1 cellular context compared by ENCODE assay signal in genomic region chr14:54488646-54489317, GRCh38.
TF ChIP-seq lines count a peak whose summit lies in the region.

TSS of gene GMFB (minus strand) at chr14:54488980. CDS start at chr14:54488927, 53 bp downstream.

TF ChIP-seq in HepG2, 621 proteins besides CTCF, POLR2A, EP300 and RAD21 (continued from another document):
- TF ChIP-seq, protein P1, sequence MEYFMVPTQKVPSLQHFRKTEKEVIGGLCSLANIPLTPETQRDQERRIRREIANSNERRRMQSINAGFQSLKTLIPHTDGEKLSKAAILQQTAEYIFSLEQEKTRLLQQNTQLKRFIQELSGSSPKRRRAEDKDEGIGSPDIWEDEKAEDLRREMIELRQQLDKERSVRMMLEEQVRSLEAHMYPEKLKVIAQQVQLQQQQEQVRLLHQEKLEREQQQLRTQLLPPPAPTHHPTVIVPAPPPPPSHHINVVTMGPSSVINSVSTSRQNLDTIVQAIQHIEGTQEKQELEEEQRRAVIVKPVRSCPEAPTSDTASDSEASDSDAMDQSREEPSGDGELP (IDR thresholded peaks at IDR 0.05; ENCODE audit: borderline replicate concordance, low read depth): peak; percentile 70; the same call in 1 of the 2 replicates
- TF ChIP-seq RFX1 (IDR thresholded peaks at IDR 0.05) (no peak), ZNF768 (CRISPR knock-in tag; IDR thresholded peaks at IDR 0.05) (no peak; the same call in 1 of the 2 replicates), PATZ1 (CRISPR knock-in tag; IDR thresholded peaks at IDR 0.05) (peak; percentile 80), ZNF773 (CRISPR knock-in tag; IDR thresholded peaks at IDR 0.05; ENCODE audit: borderline replicate concordance) (no peak), MTF2 (CRISPR knock-in tag; IDR thresholded peaks at IDR 0.05; ENCODE audit: borderline replicate concordance) (0 out of 2 replicates have a peak, but pooled peaks have one; percentile 55), MLXIP (CRISPR knock-in tag; IDR thresholded peaks at IDR 0.05; ENCODE audit: borderline replicate concordance) (no peak), CC2D1A (CRISPR knock-in tag; IDR thresholded peaks at IDR 0.05) (no peak), ZNF737 (CRISPR knock-in tag; IDR thresholded peaks at IDR 0.05; ENCODE audit: borderline replicate concordance) (no peak), ZNF547 (CRISPR knock-in tag; IDR thresholded peaks at IDR 0.05) (no peak), MEF2D (CRISPR knock-in tag; IDR thresholded peaks at IDR 0.05) (no peak), TCF12 (IDR thresholded peaks at IDR 0.05) (no peak), TCF12 (CRISPR knock-in tag; IDR thresholded peaks at IDR 0.05) (peak; percentile 40; the same call in 1 of the 2 replicates), ZBTB33 (CRISPR knock-in tag; IDR thresholded peaks at IDR 0.05) (no peak), ZNF138 (CRISPR knock-in tag; IDR thresholded peaks at IDR 0.05; ENCODE audit: low read depth) (no peak), JDP2 (CRISPR knock-in tag; IDR thresholded peaks at IDR 0.05; ENCODE audit: borderline replicate concordance) (no peak), CREB3 (CRISPR knock-in tag; IDR thresholded peaks at IDR 0.05) (0 out of 2 replicates have a peak, but pooled peaks have one; percentile 58), FOXP4 (CRISPR knock-in tag; IDR thresholded peaks at IDR 0.05) (peak; percentile 44; the same call in 1 of the 2 replicates), PHF21A (CRISPR knock-in tag; IDR thresholded peaks at IDR 0.05) (peak; percentile 86), STAG1 (CRISPR knock-in tag; IDR thresholded peaks at IDR 0.05) (no peak)
- TF ChIP-seq, protein P2, sequence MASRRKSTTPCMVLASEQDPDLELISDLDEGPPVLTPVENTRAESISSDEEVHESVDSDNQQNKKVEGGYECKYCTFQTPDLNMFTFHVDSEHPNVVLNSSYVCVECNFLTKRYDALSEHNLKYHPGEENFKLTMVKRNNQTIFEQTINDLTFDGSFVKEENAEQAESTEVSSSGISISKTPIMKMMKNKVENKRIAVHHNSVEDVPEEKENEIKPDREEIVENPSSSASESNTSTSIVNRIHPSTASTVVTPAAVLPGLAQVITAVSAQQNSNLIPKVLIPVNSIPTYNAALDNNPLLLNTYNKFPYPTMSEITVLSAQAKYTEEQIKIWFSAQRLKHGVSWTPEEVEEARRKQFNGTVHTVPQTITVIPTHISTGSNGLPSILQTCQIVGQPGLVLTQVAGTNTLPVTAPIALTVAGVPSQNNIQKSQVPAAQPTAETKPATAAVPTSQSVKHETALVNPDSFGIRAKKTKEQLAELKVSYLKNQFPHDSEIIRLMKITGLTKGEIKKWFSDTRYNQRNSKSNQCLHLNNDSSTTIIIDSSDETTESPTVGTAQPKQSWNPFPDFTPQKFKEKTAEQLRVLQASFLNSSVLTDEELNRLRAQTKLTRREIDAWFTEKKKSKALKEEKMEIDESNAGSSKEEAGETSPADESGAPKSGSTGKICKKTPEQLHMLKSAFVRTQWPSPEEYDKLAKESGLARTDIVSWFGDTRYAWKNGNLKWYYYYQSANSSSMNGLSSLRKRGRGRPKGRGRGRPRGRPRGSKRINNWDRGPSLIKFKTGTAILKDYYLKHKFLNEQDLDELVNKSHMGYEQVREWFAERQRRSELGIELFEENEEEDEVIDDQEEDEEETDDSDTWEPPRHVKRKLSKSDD (CRISPR knock-in tag; IDR thresholded peaks at IDR 0.05; ENCODE audit: low read depth): no peak
- TF ChIP-seq, protein P3, sequence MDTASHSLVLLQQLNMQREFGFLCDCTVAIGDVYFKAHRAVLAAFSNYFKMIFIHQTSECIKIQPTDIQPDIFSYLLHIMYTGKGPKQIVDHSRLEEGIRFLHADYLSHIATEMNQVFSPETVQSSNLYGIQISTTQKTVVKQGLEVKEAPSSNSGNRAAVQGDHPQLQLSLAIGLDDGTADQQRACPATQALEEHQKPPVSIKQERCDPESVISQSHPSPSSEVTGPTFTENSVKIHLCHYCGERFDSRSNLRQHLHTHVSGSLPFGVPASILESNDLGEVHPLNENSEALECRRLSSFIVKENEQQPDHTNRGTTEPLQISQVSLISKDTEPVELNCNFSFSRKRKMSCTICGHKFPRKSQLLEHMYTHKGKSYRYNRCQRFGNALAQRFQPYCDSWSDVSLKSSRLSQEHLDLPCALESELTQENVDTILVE (CRISPR knock-in tag; IDR thresholded peaks at IDR 0.05): peak; percentile 74
- TF ChIP-seq, protein P4, sequence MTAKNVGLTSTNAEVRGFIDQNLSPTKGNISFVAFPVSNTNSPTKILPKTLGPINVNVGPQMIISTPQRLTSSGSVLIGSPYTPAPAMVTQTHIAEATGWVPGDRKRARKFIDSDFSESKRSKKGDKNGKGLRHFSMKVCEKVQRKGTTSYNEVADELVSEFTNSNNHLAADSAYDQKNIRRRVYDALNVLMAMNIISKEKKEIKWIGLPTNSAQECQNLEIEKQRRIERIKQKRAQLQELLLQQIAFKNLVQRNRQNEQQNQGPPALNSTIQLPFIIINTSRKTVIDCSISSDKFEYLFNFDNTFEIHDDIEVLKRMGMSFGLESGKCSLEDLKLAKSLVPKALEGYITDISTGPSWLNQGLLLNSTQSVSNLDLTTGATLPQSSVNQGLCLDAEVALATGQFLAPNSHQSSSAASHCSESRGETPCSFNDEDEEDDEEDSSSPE (CRISPR knock-in tag; IDR thresholded peaks at IDR 0.05): peak; percentile 51; the same call in 1 of the 2 replicates
- TF ChIP-seq, protein P5, sequence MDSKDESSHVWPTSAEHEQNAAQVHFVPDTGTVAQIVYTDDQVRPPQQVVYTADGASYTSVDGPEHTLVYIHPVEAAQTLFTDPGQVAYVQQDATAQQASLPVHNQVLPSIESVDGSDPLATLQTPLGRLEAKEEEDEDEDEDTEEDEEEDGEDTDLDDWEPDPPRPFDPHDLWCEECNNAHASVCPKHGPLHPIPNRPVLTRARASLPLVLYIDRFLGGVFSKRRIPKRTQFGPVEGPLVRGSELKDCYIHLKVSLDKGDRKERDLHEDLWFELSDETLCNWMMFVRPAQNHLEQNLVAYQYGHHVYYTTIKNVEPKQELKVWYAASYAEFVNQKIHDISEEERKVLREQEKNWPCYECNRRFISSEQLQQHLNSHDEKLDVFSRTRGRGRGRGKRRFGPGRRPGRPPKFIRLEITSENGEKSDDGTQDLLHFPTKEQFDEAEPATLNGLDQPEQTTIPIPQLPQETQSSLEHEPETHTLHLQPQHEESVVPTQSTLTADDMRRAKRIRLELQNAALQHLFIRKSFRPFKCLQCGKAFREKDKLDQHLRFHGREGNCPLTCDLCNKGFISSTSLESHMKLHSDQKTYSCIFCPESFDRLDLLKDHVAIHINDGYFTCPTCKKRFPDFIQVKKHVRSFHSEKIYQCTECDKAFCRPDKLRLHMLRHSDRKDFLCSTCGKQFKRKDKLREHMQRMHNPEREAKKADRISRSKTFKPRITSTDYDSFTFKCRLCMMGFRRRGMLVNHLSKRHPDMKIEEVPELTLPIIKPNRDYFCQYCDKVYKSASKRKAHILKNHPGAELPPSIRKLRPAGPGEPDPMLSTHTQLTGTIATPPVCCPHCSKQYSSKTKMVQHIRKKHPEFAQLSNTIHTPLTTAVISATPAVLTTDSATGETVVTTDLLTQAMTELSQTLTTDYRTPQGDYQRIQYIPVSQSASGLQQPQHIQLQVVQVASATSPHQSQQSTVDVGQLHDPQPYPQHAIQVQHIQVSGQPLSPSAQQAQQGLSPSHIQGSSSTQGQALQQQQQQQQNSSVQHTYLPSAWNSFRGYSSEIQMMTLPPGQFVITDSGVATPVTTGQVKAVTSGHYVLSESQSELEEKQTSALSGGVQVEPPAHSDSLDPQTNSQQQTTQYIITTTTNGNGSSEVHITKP (CRISPR knock-in tag; IDR thresholded peaks at IDR 0.05; ENCODE audit: low read depth): no peak
TF ChIP-seq in HepG2: peak in this region for 222.
